18 cellular contexts compared by ENCODE assay signal in genomic region chr5:152568101-152568500, GRCh38.
"Had no signal": no experiment of that assay in that cellular context is flagged by ENCODE, and none has a peak within 500 bp of the region (broad histone marks: within the 10 kb centered on the region; RNA-seq: fewer than 3 reads in every experiment).

No MANE protein-coding gene starts in this region.

- H3K4me3 ChIP-seq: body of pancreas, coronary artery, gastrocnemius medialis, right atrium auricular region, transverse colon, uterus had no signal

- H3K27me3 ChIP-seq: body of pancreas, gastrocnemius medialis, right atrium auricular region, transverse colon, uterus had no signal

- H3K36me3 Mint-ChIP-seq: activated naive CD8-positive, alpha-beta T cell treated with anti-CD3 and anti-CD28 coated beads, Interleukin-2, amount 10 ng/mL, durations not matched to agents 7 days and 5 days; mesothelial cell of epicardium had no signal

- H3K27me3 Mint-ChIP-seq: activated T-cell treated with anti-CD3 and anti-CD28 coated beads, Interleukin-2, amount 50 U/mL, for 24 hours; progenitor cell of endocrine pancreas had no signal

- H3K27ac Mint-ChIP-seq: activated CD8-positive, alpha-beta T cell treated with anti-CD3 and anti-CD28 coated beads, Interleukin-2, amount 10 ng/mL, durations not matched to agents 7 days and 5 days; activated naive CD8-positive, alpha-beta T cell treated with anti-CD3 and anti-CD28 coated beads, Interleukin-2, amount 10 ng/mL, durations not matched to agents 7 days and 5 days; activated T-cell treated with anti-CD3 and anti-CD28 coated beads, Interleukin-2, amount 50 U/mL, for 24 hours; activated T-helper 2 cell treated with anti-CD3 and anti-CD28 coated beads, Interferon-gamma antibody, Interleukin-2, Interleukin-4, amounts not matched to agents 10 μg/mL and 5 μg/mL and 100 μg/mL, durations not matched to agents 14 hours and 24 hours and 36 hours; mesothelial cell of epicardium; progenitor cell of endocrine pancreas had no signal

- H3K4me3 Mint-ChIP-seq: activated CD8-positive, alpha-beta T cell treated with anti-CD3 and anti-CD28 coated beads, Interleukin-2, amount 10 ng/mL, durations not matched to agents 7 days and 5 days; activated naive CD8-positive, alpha-beta T cell treated with anti-CD3 and anti-CD28 coated beads, Interleukin-2, amount 10 ng/mL, durations not matched to agents 7 days and 5 days; activated T-cell treated with anti-CD3 and anti-CD28 coated beads, Interleukin-2, amount 50 U/mL, for 24 hours; mesothelial cell of epicardium had no signal

- ATAC-seq: activated CD8-positive, alpha-beta T cell treated with anti-CD3 and anti-CD28 coated beads, Interleukin-2, amount 10 ng/mL, durations not matched to agents 7 days and 5 days; body of pancreas; gastrocnemius medialis; stimulated activated naive CD8-positive, alpha-beta T cell treated with anti-CD3 and anti-CD28 coated beads, Interleukin-15, Interleukin-2, amounts not matched to agents 100 U/mL and 50 U/mL, for 24 hours had no signal

- H3K4me1 Mint-ChIP-seq: activated naive CD8-positive, alpha-beta T cell treated with anti-CD3 and anti-CD28 coated beads, Interleukin-2, amount 10 ng/mL, durations not matched to agents 7 days and 5 days; mesothelial cell of epicardium had no signal

- H3K27ac ChIP-seq: body of pancreas, coronary artery, gastrocnemius medialis, right atrium auricular region, transverse colon, uterus, WERI-Rb-1 had no signal

- H3K9me3 Mint-ChIP-seq: activated T-helper 2 cell treated with anti-CD3 and anti-CD28 coated beads, Interferon-gamma antibody, Interleukin-2, Interleukin-4, amounts not matched to agents 10 μg/mL and 5 μg/mL and 100 μg/mL, durations not matched to agents 14 hours and 24 hours and 36 hours; mesothelial cell of epicardium had no signal

- DNase-seq: activated CD8-positive, alpha-beta T cell treated with anti-CD3 and anti-CD28 coated beads, Interleukin-2, amount 10 ng/mL, durations not matched to agents 7 days and 5 days; activated naive CD4-positive, alpha-beta T cell treated with Interleukin-2 at 50 U/mL for 16 hours; activated naive CD8-positive, alpha-beta T cell treated with anti-CD3 and anti-CD28 coated beads, Interleukin-2, amount 10 ng/mL, durations not matched to agents 7 days and 5 days; activated T-cell treated with anti-CD3 and anti-CD28 coated beads, Interleukin-2, amount 50 U/mL, for 24 hours; body of pancreas; effector CD4-positive, alpha-beta T cell; gastrocnemius medialis; stimulated activated naive CD8-positive, alpha-beta T cell treated with anti-CD3 and anti-CD28 coated beads, Interleukin-15, Interleukin-2, amounts not matched to agents 100 U/mL and 50 U/mL, for 24 hours; SW 1271; T-helper 2 cell; transverse colon; uterus; WERI-Rb-1 had no signal
